Comparison of ENCODE assay signal across 9 cellular contexts in genomic region chr6:157304840-157305675, GRCh38. TPM values are rescaled to one million over a fixed set of nuclear protein-coding genes. Genes with fewer than 3 reads are reported as not detected.
DNase-seq lines count a peak whose midpoint lies in the region; ATAC-seq and TF ChIP-seq lines count a peak whose summit lies in the region.
"Had no signal": no experiment of that assay in that cellular context is flagged by ENCODE, and none has a peak within 500 bp of the region (broad histone marks: within the 10 kb centered on the region; RNA-seq: fewer than 3 reads in every experiment).

No MANE protein-coding gene starts in this region.

- H3K4me1 ChIP-seq in Peyer's patch, result peaks cover 0 to 28% (median 2%) of the 10 kb centered on the region in 4 donors
- peaks cover 0 to 20% (median 0%) of the 10 kb centered on the region in 3 donors for H3K4me1 ChIP-seq in gastroesophageal sphincter
- peaks cover 28% of the 10 kb centered on the region for H3K4me1 ChIP-seq in psoas muscle

- intact Hi-C loops in psoas muscle (cut with DNase I), result no loop called here

- H3K27ac Mint-ChIP-seq in T-cell, result no peak overlapping the region
- no peak overlapping the region for H3K27ac Mint-ChIP-seq in activated T-cell treated with anti-CD3 and anti-CD28 coated beads, Interleukin-2, amount 50 U/mL, for 72 hours
- H3K27ac Mint-ChIP-seq: stimulated activated naive CD8-positive, alpha-beta T cell treated with anti-CD3 and anti-CD28 coated beads, Interleukin-15, Interleukin-2, amounts not matched to agents 100 ng/mL and 50 ng/mL, for 24 hours had no signal

- H3K9me3 ChIP-seq in Peyer's patch, result no peaks in the 10 kb centered on the region
- no peaks in the 10 kb centered on the region for H3K9me3 ChIP-seq in gastroesophageal sphincter
- no peaks in the 10 kb centered on the region for H3K9me3 ChIP-seq in psoas muscle

- H3K36me3 Mint-ChIP-seq in T-cell, result peaks cover 17% of the 10 kb centered on the region
- peaks cover 0 to 2% of the 10 kb centered on the region in 2 donors for H3K36me3 Mint-ChIP-seq in activated T-cell treated with anti-CD3 and anti-CD28 coated beads, Interleukin-2, amount 50 U/mL, for 72 hours (ENCODE audit: insufficient read depth in 2 of 2)

- POLR2A ChIA-PET in T-cell (lab: Charles Lee), result interaction anchor here in 1 of 2 donors (0.5 kb wide), 1 partner anchor 18 kb away, joined by 3 read pairs; no protein-coding TSS in a partner anchor

- H3K27ac ChIP-seq in Peyer's patch, result peak overlapping the region in 3 of 4 donors; percentile 0 to 28 (median 24)
- H3K27ac ChIP-seq in gastroesophageal sphincter, result peak overlapping the region in 3 of 4 donors; percentile 18 to 45 (median 37)
- H3K27ac ChIP-seq in psoas muscle, result peak overlapping the region; percentile 34

- no peaks in the 10 kb centered on the region for H3K9me3 Mint-ChIP-seq in T-cell
- no peaks in the 10 kb centered on the region for H3K9me3 Mint-ChIP-seq in activated T-cell treated with anti-CD3 and anti-CD28 coated beads, Interleukin-2, amount 50 U/mL, for 72 hours
- H3K9me3 Mint-ChIP-seq: stimulated activated naive CD8-positive, alpha-beta T cell treated with anti-CD3 and anti-CD28 coated beads, Interleukin-15, Interleukin-2, amounts not matched to agents 100 ng/mL and 50 ng/mL, for 24 hours had no signal

- CTCF ChIA-PET in T-cell (lab: Charles Lee), result interaction anchor here in 1 of 2 donors (0.5 kb wide), 1 partner anchor 118 kb away, joined by 4 read pairs; no protein-coding TSS in a partner anchor

- TF ChIP-seq CTCF in Peyer's patch (IDR thresholded peaks at IDR 0.05) (no peak), gastroesophageal sphincter (IDR thresholded peaks at IDR 0.05) (no peak), psoas muscle (IDR thresholded peaks at IDR 0.05) (no peak)

- TF ChIP-seq POLR2A in Peyer's patch (IDR thresholded peaks at IDR 0.05), result no peak
- TF ChIP-seq POLR2A in gastroesophageal sphincter (IDR thresholded peaks at IDR 0.05), result no peak

- no peaks in the 10 kb centered on the region for H3K36me3 ChIP-seq in Peyer's patch
- H3K36me3 ChIP-seq in gastroesophageal sphincter, result peaks cover 0 to 3% of the 10 kb centered on the region in 2 donors
- H3K36me3 ChIP-seq in psoas muscle (ENCODE audit: insufficient read depth in 1 of 2, low read depth in 1 of 2), result no peaks in the 10 kb centered on the region

- no peak overlapping the region for H3K4me3 ChIP-seq in Peyer's patch
- H3K4me3 ChIP-seq in gastroesophageal sphincter, result peak overlapping the region in 1 of 2 donors; percentile 0
- no peak overlapping the region for H3K4me3 ChIP-seq in psoas muscle

- no peak overlapping the region for H3K4me3 Mint-ChIP-seq in T-cell
- H3K4me3 Mint-ChIP-seq in activated T-cell treated with anti-CD3 and anti-CD28 coated beads, Interleukin-2, amount 50 U/mL, for 72 hours, result no peak overlapping the region
- H3K4me3 Mint-ChIP-seq: stimulated activated naive CD8-positive, alpha-beta T cell treated with anti-CD3 and anti-CD28 coated beads, Interleukin-15, Interleukin-2, amounts not matched to agents 100 ng/mL and 50 ng/mL, for 24 hours had no signal

- WGBS in gastroesophageal sphincter (ENCODE audit: low coverage in 1 of 2), 2 donors, result 68 to 80% methylated on average over 13 of the region's 13 CpGs
- WGBS in psoas muscle, 3 donors, result 61 to 69% (median 64%) methylated on average over 13 of the region's 13 CpGs

- ATAC-seq in gastroesophageal sphincter (peak; percentile 66), psoas muscle (peak; percentile 47 to 77 (median 66)), T-cell (replicated peaks in 1 of 4) (no peak), HG02970 (IDR thresholded peaks at IDR 0.05; ENCODE audit: low FRiP score, unreplicated experiment) (no peak)
- ATAC-seq in activated T-cell treated with anti-CD3 and anti-CD28 coated beads, Interleukin-2, amount 50 U/mL, for 72 hours (replicated peaks in 1 of 2), result no peak

- H3K27me3 ChIP-seq in Peyer's patch (no peaks in the 10 kb centered on the region), gastroesophageal sphincter (no peaks in the 10 kb centered on the region), psoas muscle (ENCODE audit: insufficient read depth in 3 of 3, low read length in 2 of 3) (no peaks in the 10 kb centered on the region)

- H3K4me1 Mint-ChIP-seq in T-cell, result peaks cover 4 to 8% (median 4%) of the 10 kb centered on the region in 3 donors
- no peaks in the 10 kb centered on the region for H3K4me1 Mint-ChIP-seq in activated T-cell treated with anti-CD3 and anti-CD28 coated beads, Interleukin-2, amount 50 U/mL, for 72 hours (ENCODE audit: low read depth)

- TF ChIP-seq EP300 in gastroesophageal sphincter (IDR thresholded peaks at IDR 0.05), result no peak

- DNase-seq in GF-D8 (lab: John Stamatoyannopoulos, UW), result peak; percentile 44
- DNase-seq in Peyer's patch, result peak in 1 of 3 donors; percentile 71
- peak in 1 of 2 donors; percentile 39 for DNase-seq in psoas muscle
- DNase-seq in T-cell, result no peak
- no peak for DNase-seq in NCI-H748 (lab: John Stamatoyannopoulos, UW; ENCODE audit: unreplicated experiment)
- DNase-seq in activated T-cell treated with anti-CD3 and anti-CD28 coated beads, Interleukin-2, amount 50 U/mL, for 72 hours, result no peak

- no peaks in the 10 kb centered on the region for H3K27me3 Mint-ChIP-seq in T-cell
- no peaks in the 10 kb centered on the region for H3K27me3 Mint-ChIP-seq in activated T-cell treated with anti-CD3 and anti-CD28 coated beads, Interleukin-2, amount 50 U/mL, for 72 hours (ENCODE audit: low read depth)
- H3K27me3 Mint-ChIP-seq: stimulated activated naive CD8-positive, alpha-beta T cell treated with anti-CD3 and anti-CD28 coated beads, Interleukin-15, Interleukin-2, amounts not matched to agents 100 ng/mL and 50 ng/mL, for 24 hours had no signal

RNA-seq across cellular contexts. Expression of gene TMEM242, which starts 18.3 kb away (rescaled TPM):
- total RNA-seq in Peyer's patch (1 to 10 TPM; 3.3 to 9.4 (median 4.9) TPM), gastroesophageal sphincter (1 to 10 TPM; 6.6 to 8.4 (median 7.6) TPM), psoas muscle (10 to 100 TPM; 11.0 to 14.7 (median 13.6) TPM), T-cell (10 to 100 TPM; 10.3 to 17.9 (median 12.9) TPM)
- 10 to 100 TPM in 2 of 3 donors, 1 to 10 TPM in 1; 7.8 to 14.8 (median 14.0) TPM for polyA plus RNA-seq in psoas muscle
- 10 to 100 TPM; 13.0 to 15.5 TPM for total RNA-seq in activated T-cell treated with anti-CD3 and anti-CD28 coated beads, Interleukin-2, amount 50 U/mL, for 72 hours

Comparison
In these comparisons a context has a peak if more than half of its experiments do, and no peak if none do; other contexts are left out.
1. ATAC-seq: peak in gastroesophageal sphincter (single experiment) and psoas muscle (4 of 4); none in T-cell (0 of 4), HG02970 (single experiment) and activated T-cell treated with anti-CD3 and anti-CD28 coated beads, Interleukin-2, amount 50 U/mL, for 72 hours (0 of 2).
2. Peak in every context shown above with its lines, with median percentiles within 50 percentile points of each other: H3K27ac ChIP-seq.